Comparison of ENCODE assay signal across 8 cellular contexts in genomic region chr15:40108855-40109735, GRCh38. TPM values are rescaled to one million over a fixed set of nuclear protein-coding genes. Genes with fewer than 3 reads are reported as not detected.
DNase-seq lines count a peak whose midpoint lies in the region; ATAC-seq and TF ChIP-seq lines count a peak whose summit lies in the region.

BMF (minus strand) TSS chr15:40108879; CDS start chr15:40106086, 2,793 bp downstream.

- H3K4me3 Mint-ChIP-seq in activated CD8-positive, alpha-beta memory T cell treated with anti-CD3 and anti-CD28 coated beads, Interleukin-2, amount 10 ng/mL, durations not matched to agents 7 days and 5 days: peak within 1 kb of the TSS; percentile 82
- H3K4me3 Mint-ChIP-seq in endothelial cell (ENCODE audit: unreplicated experiment): peak within 1 kb of the TSS; percentile 98
- H3K4me3 Mint-ChIP-seq in mesothelial cell of epicardium: peak within 1 kb of the TSS; percentile 93

- peak within 1 kb of the TSS; percentile 76 for H3K27ac Mint-ChIP-seq in activated CD8-positive, alpha-beta memory T cell treated with anti-CD3 and anti-CD28 coated beads, Interleukin-2, amount 10 ng/mL, durations not matched to agents 7 days and 5 days
- H3K27ac Mint-ChIP-seq in endothelial cell (ENCODE audit: unreplicated experiment): peak within 1 kb of the TSS; percentile 80
- peak within 1 kb of the TSS; percentile 97 for H3K27ac Mint-ChIP-seq in mesothelial cell of epicardium

- CTCF ChIA-PET in activated CD8-positive, alpha-beta memory T cell treated with anti-CD3 and anti-CD28 coated beads, Interleukin-2, amount 10 ng/mL, durations not matched to agents 7 days and 5 days (lab: Charles Lee): interaction anchor here (0.9 to 22.2 kb wide), 5 partner anchors 13 to 108 kb away, joined by 3 to 324 read pairs (median 4); partner anchors contain the start of gene SRP14

- peaks cover 46% of the 10 kb centered on the region for H3K4me1 Mint-ChIP-seq in activated CD8-positive, alpha-beta memory T cell treated with anti-CD3 and anti-CD28 coated beads, Interleukin-2, amount 10 ng/mL, durations not matched to agents 7 days and 5 days
- peaks cover 38% of the 10 kb centered on the region for H3K4me1 Mint-ChIP-seq in endothelial cell (ENCODE audit: unreplicated experiment)
- H3K4me1 Mint-ChIP-seq in mesothelial cell of epicardium: peaks cover 58% of the 10 kb centered on the region

- peaks cover 28% of the 10 kb centered on the region for H3K27me3 Mint-ChIP-seq in activated CD8-positive, alpha-beta memory T cell treated with anti-CD3 and anti-CD28 coated beads, Interleukin-2, amount 10 ng/mL, durations not matched to agents 7 days and 5 days
- H3K27me3 Mint-ChIP-seq in endothelial cell (ENCODE audit: unreplicated experiment) (peaks cover 16% of the 10 kb centered on the region), mesothelial cell of epicardium (ENCODE audit: low read depth) (no peaks in the 10 kb centered on the region)

- H3K9me3 Mint-ChIP-seq in activated CD8-positive, alpha-beta memory T cell treated with anti-CD3 and anti-CD28 coated beads, Interleukin-2, amount 10 ng/mL, durations not matched to agents 7 days and 5 days (ENCODE audit: low read depth): no peaks in the 10 kb centered on the region
- no peaks in the 10 kb centered on the region for H3K9me3 Mint-ChIP-seq in endothelial cell (ENCODE audit: unreplicated experiment)
- no peaks in the 10 kb centered on the region for H3K9me3 Mint-ChIP-seq in mesothelial cell of epicardium

- ATAC-seq in GM21381 (IDR thresholded peaks at IDR 0.05; ENCODE audit: unreplicated experiment): peak; percentile 58
- peak; percentile 84 for ATAC-seq in activated CD8-positive, alpha-beta memory T cell treated with anti-CD3 and anti-CD28 coated beads, Interleukin-2, amount 10 ng/mL, durations not matched to agents 7 days and 5 days

- DNase-seq in COR-L47 (lab: John Stamatoyannopoulos, UW): peak; percentile 100
- peak in 75 of 76 experiments; percentile 78 to 99 (median 98) for DNase-seq in HUDEP-2 (lab: John Stamatoyannopoulos, UW; ENCODE audit: unreplicated experiment in 76 of 76)
- DNase-seq in NOMO-1 treated with dmso at 0.1 percent for 144 hours (lab: John Stamatoyannopoulos, UW; ENCODE audit: unreplicated experiment): peak; percentile 95
- DNase-seq in activated CD8-positive, alpha-beta memory T cell treated with anti-CD3 and anti-CD28 coated beads, Interleukin-2, amount 10 ng/mL, durations not matched to agents 7 days and 5 days: peak; percentile 97
- DNase-seq in endothelial cell (ENCODE audit: low spot score): peak; percentile 98
- peak; percentile 98 to 100 for DNase-seq in mesothelial cell of epicardium (ENCODE audit: low spot score in 2 of 2, unreplicated experiment in 2 of 2)
- peak; percentile 89 to 90 for DNase-seq in stimulated activated CD8-positive, alpha-beta memory T cell treated with anti-CD3 and anti-CD28 coated beads, Interleukin-15, amount 100 ng/mL, for 4 hours (ENCODE audit: low read depth in 2 of 2)

- TF ChIP-seq CTCF in endothelial cell (IDR thresholded peaks at IDR 0.05; ENCODE audit: unreplicated experiment): no peak
- no peak for TF ChIP-seq CTCF in mesothelial cell of epicardium (IDR thresholded peaks at IDR 0.05; ENCODE audit: unreplicated experiment)

- H3K36me3 Mint-ChIP-seq in activated CD8-positive, alpha-beta memory T cell treated with anti-CD3 and anti-CD28 coated beads, Interleukin-2, amount 10 ng/mL, durations not matched to agents 7 days and 5 days: no peaks in the 10 kb centered on the region
- H3K36me3 Mint-ChIP-seq in endothelial cell (ENCODE audit: low read depth, unreplicated experiment) (peaks cover 18% of the 10 kb centered on the region), mesothelial cell of epicardium (no peaks in the 10 kb centered on the region)

RNA-seq across cellular contexts. Expression of gene BMF, which starts in this region (rescaled TPM):
- 10 to 100 TPM in 1 of 2 experiments, 1 to 10 TPM in 1; 3.6 to 13.0 TPM for total RNA-seq in activated CD8-positive, alpha-beta memory T cell treated with anti-CD3 and anti-CD28 coated beads, Interleukin-2, amount 10 ng/mL, durations not matched to agents 7 days and 5 days
- total RNA-seq in endothelial cell (ENCODE audit: unreplicated experiment) (153 TPM), mesothelial cell of epicardium (90.3 to 98.9 TPM (median 97.0 TPM) in 3 replicates)

Comparison
In these comparisons a context has a peak if more than half of its experiments do, and no peak if none do; other contexts are left out.
1. Peak in every context shown above with its lines: DNase-seq and ATAC-seq.